Comparison of ENCODE assay signal across 29 cellular contexts in the genomic region with DNA sequence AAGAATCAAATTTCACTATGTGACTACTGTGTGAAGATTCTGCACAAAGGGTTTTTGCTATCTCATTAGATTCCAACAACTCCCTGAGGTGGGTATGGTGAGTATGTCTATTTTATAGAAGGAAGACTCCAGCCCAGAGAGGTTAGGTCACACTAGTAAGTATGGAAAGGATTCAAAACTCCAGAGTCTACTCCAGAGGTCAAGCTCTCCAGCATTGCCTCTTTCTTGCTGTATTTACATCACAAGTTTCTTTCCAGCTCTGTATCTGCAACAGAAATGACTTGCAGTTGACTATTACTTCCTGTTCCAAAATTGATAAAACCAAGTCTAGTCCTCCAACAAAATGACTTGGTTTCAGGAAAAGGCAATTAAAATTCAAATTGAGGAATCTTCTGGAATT. TPM values are rescaled to one million over a fixed set of nuclear protein-coding genes. Genes with fewer than 3 reads are reported as not detected.
"Had no signal": no experiment of that assay in that cellular context is flagged by ENCODE, and none has a peak within 500 bp of the region (broad histone marks: within the 10 kb centered on the region; RNA-seq: fewer than 3 reads in every experiment).

No MANE protein-coding gene starts in this region.

- H3K4me3 Mint-ChIP-seq: dendritic cell treated with granulocyte-macrophage colony-stimulating factor and Interleukin-4, amounts not matched to agents 40 ng/mL and 50 ng/mL, for 4 days; endodermal cell; mesothelial cell of epicardium; natural killer cell treated with Interleukin-12 subunit alpha and Interleukin-12 subunit beta and Interleukin-15 and Interleukin-18, amount 100 ng/mL, for 72 hours; neural crest cell; stimulated activated effector memory CD8-positive, alpha-beta T cell treated with anti-CD3 and anti-CD28 coated beads, Interleukin-12 subunit alpha, Interleukin-12 subunit beta, amount 100 ng/mL, for 72 hours had no signal

- DNase-seq: central memory CD4-positive, alpha-beta T cell; colonic mucosa; effector CD8-positive, alpha-beta T cell; endodermal cell; foreskin melanocyte; left cardiac atrium; left ventricle myocardium superior; mesenchymal stem cell; mucosa of descending colon; naive B cell; right cardiac atrium; sigmoid colon; stimulated activated CD4-positive, alpha-beta T cell treated with anti-CD3 and anti-CD28 coated beads, Interleukin-2, amount 100 ng/mL, for 24 hours; stimulated activated CD4-positive, alpha-beta T cell treated with anti-CD3 and anti-CD28 coated beads, Interleukin-4, amount 100 ng/mL, for 24 hours; stimulated activated naive CD4-positive, alpha-beta T cell treated with Interleukin-2 at 50 U/mL for 16 hours; stomach; upper lobe of right lung; uterus had no signal

- H3K36me3 Mint-ChIP-seq: natural killer cell treated with Interleukin-12 subunit alpha and Interleukin-12 subunit beta and Interleukin-15 and Interleukin-18, amount 100 ng/mL, for 72 hours; stimulated activated effector memory CD8-positive, alpha-beta T cell treated with anti-CD3 and anti-CD28 coated beads, Interleukin-12 subunit alpha, Interleukin-12 subunit beta, amount 100 ng/mL, for 72 hours had no signal

- H3K27ac Mint-ChIP-seq: dendritic cell treated with granulocyte-macrophage colony-stimulating factor and Interleukin-4, amounts not matched to agents 40 ng/mL and 50 ng/mL, for 4 days; endodermal cell; mesothelial cell of epicardium; naive B cell; natural killer cell treated with Interleukin-12 subunit alpha and Interleukin-12 subunit beta and Interleukin-15 and Interleukin-18, amount 100 ng/mL, for 72 hours; stimulated activated effector memory CD8-positive, alpha-beta T cell treated with anti-CD3 and anti-CD28 coated beads, Interleukin-12 subunit alpha, Interleukin-12 subunit beta, amount 100 ng/mL, for 72 hours had no signal

- H3K27me3 ChIP-seq: uterus had no signal

- H3K36me3 ChIP-seq: colonic mucosa, neutrophil, prostate gland, sigmoid colon, stomach, tibial nerve, upper lobe of right lung, uterus had no signal

- H3K4me1 ChIP-seq: colonic mucosa, prostate gland had no signal

- H3K4me1 Mint-ChIP-seq: stimulated activated effector memory CD8-positive, alpha-beta T cell treated with anti-CD3 and anti-CD28 coated beads, Interleukin-12 subunit alpha, Interleukin-12 subunit beta, amount 100 ng/mL, for 72 hours had no signal

- H3K9me3 ChIP-seq: colonic mucosa, mucosa of descending colon, neutrophil, prostate gland, upper lobe of right lung, uterus had no signal

- H3K27ac ChIP-seq: colonic mucosa, epithelial cell of prostate, neutrophil, prostate gland, sigmoid colon, stomach, tibial nerve, upper lobe of right lung, uterus had no signal

- ATAC-seq: esophagus mucosa; left cardiac atrium; left ventricle myocardium superior; mucosa of descending colon; natural killer cell treated with Interleukin-12 subunit alpha and Interleukin-12 subunit beta and Interleukin-15 and Interleukin-18, amount 100 ng/mL, for 72 hours; right cardiac atrium; stimulated activated effector memory CD8-positive, alpha-beta T cell treated with anti-CD3 and anti-CD28 coated beads, Interleukin-12 subunit alpha, Interleukin-12 subunit beta, amount 100 ng/mL, for 72 hours; upper lobe of right lung had no signal

- H3K4me3 ChIP-seq: colonic mucosa, lung, mucosa of descending colon, prostate gland, sigmoid colon, stomach, tibial nerve, uterus had no signal

- H3K9me3 Mint-ChIP-seq: dendritic cell treated with granulocyte-macrophage colony-stimulating factor and Interleukin-4, amounts not matched to agents 40 ng/mL and 50 ng/mL, for 4 days; natural killer cell treated with Interleukin-12 subunit alpha and Interleukin-12 subunit beta and Interleukin-15 and Interleukin-18, amount 100 ng/mL, for 72 hours; stimulated activated effector memory CD8-positive, alpha-beta T cell treated with anti-CD3 and anti-CD28 coated beads, Interleukin-12 subunit alpha, Interleukin-12 subunit beta, amount 100 ng/mL, for 72 hours had no signal

RNA-seq across cellular contexts. Expression of a gene that starts 2.5 kb away (rescaled TPM):
- total RNA-seq: mesothelial cell of epicardium, neural crest cell had no signal
